In genomic region chr9:86839522-86839921, GRCh38 we compare ENCODE assay signal across 1 cellular context.
TF ChIP-seq lines count a peak whose summit lies in the region.

No MANE protein-coding gene starts in this region.

TF ChIP-seq in GM23338, 12 proteins besides CTCF, POLR2A, EP300 and RAD21 (continued from another document):
- TF ChIP-seq, protein P1, sequence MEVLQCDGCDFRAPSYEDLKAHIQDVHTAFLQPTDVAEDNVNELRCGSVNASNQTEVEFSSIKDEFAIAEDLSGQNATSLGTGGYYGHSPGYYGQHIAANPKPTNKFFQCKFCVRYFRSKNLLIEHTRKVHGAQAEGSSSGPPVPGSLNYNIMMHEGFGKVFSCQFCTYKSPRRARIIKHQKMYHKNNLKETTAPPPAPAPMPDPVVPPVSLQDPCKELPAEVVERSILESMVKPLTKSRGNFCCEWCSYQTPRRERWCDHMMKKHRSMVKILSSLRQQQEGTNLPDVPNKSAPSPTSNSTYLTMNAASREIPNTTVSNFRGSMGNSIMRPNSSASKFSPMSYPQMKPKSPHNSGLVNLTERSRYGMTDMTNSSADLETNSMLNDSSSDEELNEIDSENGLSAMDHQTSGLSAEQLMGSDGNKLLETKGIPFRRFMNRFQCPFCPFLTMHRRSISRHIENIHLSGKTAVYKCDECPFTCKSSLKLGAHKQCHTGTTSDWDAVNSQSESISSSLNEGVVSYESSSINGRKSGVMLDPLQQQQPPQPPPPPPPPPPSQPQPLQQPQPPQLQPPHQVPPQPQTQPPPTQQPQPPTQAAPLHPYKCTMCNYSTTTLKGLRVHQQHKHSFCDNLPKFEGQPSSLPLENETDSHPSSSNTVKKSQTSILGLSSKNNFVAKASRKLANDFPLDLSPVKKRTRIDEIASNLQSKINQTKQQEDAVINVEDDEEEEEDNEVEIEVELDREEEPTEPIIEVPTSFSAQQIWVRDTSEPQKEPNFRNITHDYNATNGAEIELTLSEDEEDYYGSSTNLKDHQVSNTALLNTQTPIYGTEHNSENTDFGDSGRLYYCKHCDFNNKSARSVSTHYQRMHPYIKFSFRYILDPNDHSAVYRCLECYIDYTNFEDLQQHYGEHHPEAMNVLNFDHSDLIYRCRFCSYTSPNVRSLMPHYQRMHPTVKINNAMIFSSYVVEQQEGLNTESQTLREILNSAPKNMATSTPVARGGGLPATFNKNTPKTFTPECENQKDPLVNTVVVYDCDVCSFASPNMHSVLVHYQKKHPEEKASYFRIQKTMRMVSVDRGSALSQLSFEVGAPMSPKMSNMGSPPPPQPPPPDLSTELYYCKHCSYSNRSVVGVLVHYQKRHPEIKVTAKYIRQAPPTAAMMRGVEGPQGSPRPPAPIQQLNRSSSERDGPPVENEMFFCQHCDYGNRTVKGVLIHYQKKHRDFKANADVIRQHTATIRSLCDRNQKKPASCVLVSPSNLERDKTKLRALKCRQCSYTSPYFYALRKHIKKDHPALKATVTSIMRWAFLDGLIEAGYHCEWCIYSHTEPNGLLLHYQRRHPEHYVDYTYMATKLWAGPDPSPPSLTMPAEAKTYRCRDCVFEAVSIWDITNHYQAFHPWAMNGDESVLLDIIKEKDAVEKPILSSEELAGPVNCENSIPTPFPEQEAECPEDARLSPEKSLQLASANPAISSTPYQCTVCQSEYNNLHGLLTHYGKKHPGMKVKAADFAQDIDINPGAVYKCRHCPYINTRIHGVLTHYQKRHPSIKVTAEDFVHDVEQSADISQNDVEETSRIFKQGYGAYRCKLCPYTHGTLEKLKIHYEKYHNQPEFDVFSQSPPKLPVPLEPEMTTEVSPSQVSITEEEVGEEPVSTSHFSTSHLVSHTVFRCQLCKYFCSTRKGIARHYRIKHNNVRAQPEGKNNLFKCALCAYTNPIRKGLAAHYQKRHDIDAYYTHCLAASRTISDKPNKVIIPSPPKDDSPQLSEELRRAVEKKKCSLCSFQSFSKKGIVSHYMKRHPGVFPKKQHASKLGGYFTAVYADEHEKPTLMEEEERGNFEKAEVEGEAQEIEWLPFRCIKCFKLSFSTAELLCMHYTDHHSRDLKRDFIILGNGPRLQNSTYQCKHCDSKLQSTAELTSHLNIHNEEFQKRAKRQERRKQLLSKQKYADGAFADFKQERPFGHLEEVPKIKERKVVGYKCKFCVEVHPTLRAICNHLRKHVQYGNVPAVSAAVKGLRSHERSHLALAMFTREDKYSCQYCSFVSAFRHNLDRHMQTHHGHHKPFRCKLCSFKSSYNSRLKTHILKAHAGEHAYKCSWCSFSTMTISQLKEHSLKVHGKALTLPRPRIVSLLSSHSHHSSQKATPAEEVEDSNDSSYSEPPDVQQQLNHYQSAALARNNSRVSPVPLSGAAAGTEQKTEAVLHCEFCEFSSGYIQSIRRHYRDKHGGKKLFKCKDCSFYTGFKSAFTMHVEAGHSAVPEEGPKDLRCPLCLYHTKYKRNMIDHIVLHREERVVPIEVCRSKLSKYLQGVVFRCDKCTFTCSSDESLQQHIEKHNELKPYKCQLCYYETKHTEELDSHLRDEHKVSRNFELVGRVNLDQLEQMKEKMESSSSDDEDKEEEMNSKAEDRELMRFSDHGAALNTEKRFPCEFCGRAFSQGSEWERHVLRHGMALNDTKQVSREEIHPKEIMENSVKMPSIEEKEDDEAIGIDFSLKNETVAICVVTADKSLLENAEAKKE (CRISPR knock-in tag; IDR thresholded peaks at IDR 0.05): no peak
- TF ChIP-seq REST (IDR thresholded peaks at IDR 0.05; ENCODE audit: unreplicated experiment) (no peak), JUNB (IDR thresholded peaks at IDR 0.05; ENCODE audit: unreplicated experiment) (no peak), ETS1 (IDR thresholded peaks at IDR 0.05) (no peak), ZNF114 (CRISPR knock-in tag; IDR thresholded peaks at IDR 0.05) (no peak), EZH2 (IDR thresholded peaks at IDR 0.05; ENCODE audit: low read depth, unreplicated experiment) (no peak)
TF ChIP-seq in GM23338: peak in this region for 0.
